In genomic region chr16:50762241-50762640, GRCh38 we compare ENCODE assay signal across 24 cellular contexts. TPM values are rescaled to one million over a fixed set of nuclear protein-coding genes. Genes with fewer than 3 reads are reported as not detected.
DNase-seq lines count a peak whose midpoint lies in the region; ATAC-seq and TF ChIP-seq lines count a peak whose summit lies in the region.
"Had no signal": no experiment of that assay in that cellular context is flagged by ENCODE, and none has a peak within 500 bp of the region (broad histone marks: within the 10 kb centered on the region; RNA-seq: fewer than 3 reads in every experiment).

No MANE protein-coding gene starts in this region.

- no peak overlapping the region for H3K9ac ChIP-seq in fibroblast of lung (ENCODE audit: insufficient read depth, low read length)

- H3K4me3 Mint-ChIP-seq in activated T-cell treated with anti-CD3 and anti-CD28 coated beads, Interleukin-2, amount 50 U/mL, for 4 hours, result peak overlapping the region; percentile 2
- peak overlapping the region in 2 of 3 donors; percentile 48 to 68 for H3K4me3 Mint-ChIP-seq in T-cell
- H3K4me3 Mint-ChIP-seq: type B pancreatic cell had no signal

- no peaks in the 10 kb centered on the region for H3K27me3 ChIP-seq in fibroblast of lung (ENCODE audit: control insufficient read depth, insufficient read depth, low read length)
- H3K27me3 ChIP-seq: brain microvascular endothelial cell had no signal

- H3K27ac ChIP-seq in fibroblast of lung (ENCODE audit: insufficient read depth, low read length), result no peak overlapping the region
- H3K27ac ChIP-seq: brain microvascular endothelial cell, HL-60 had no signal

- no peak overlapping the region for H3K4me2 ChIP-seq in fibroblast of lung (ENCODE audit: extremely low read depth, insufficient read depth, low read length)

- no peak overlapping the region for H3K4me3 ChIP-seq in fibroblast of lung (replicated peaks in 1 of 4; ENCODE audit: control extremely low read depth in 1 of 4, insufficient read depth in 1 of 4, low read depth in 3 of 4, low read length in 4 of 4)

- no peak overlapping the region for H2AFZ ChIP-seq in fibroblast of lung (ENCODE audit: low read length)

- no peaks in the 10 kb centered on the region for H3K4me1 ChIP-seq in fibroblast of lung (ENCODE audit: control insufficient read depth, extremely low read depth, insufficient read depth, low read length)

- no peaks in the 10 kb centered on the region for H3K9me3 ChIP-seq in fibroblast of lung (ENCODE audit: control insufficient read depth, insufficient read depth, low read depth, low read length)

- CTCF ChIA-PET in T-cell (lab: Charles Lee), result interaction anchor here in 1 of 2 donors (0.6 to 0.8 kb wide), 2 partner anchors 44 to 66 kb away, joined by 3 read pairs; no protein-coding TSS in a partner anchor

- POLR2A ChIA-PET in T-cell (lab: Charles Lee), result interaction anchor here in 1 of 2 donors (0.6 kb wide), 1 partner anchor 58 kb away, joined by 3 read pairs; no protein-coding TSS in a partner anchor

- H3K79me2 ChIP-seq in fibroblast of lung (ENCODE audit: control insufficient read depth, insufficient read depth, low read length), result no peaks in the 10 kb centered on the region

- no peaks in the 10 kb centered on the region for H4K20me1 ChIP-seq in fibroblast of lung (ENCODE audit: control insufficient read depth, extremely low read depth, insufficient read depth, low read length)

- ATAC-seq in activated T-cell treated with anti-CD3 and anti-CD28 coated beads, Interleukin-2, amount 50 U/mL, for 4 hours, result no peak
- no peak for ATAC-seq in T-cell (replicated peaks in 1 of 4)
- no peak for ATAC-seq in activated naive CD4-positive, alpha-beta T cell treated with anti-CD3 and anti-CD28 coated beads, Interleukin-2, amount 50 U/mL, for 72 hours
- ATAC-seq: activated CD4-positive, CD25-positive, alpha-beta regulatory T cell treated with anti-CD3 and anti-CD28 coated beads, Interleukin-2, amount 50 U/mL, for 24 hours; left cardiac atrium; right cardiac atrium had no signal

- no peak for TF ChIP-seq CTCF in fibroblast of lung (conservative IDR thresholded peaks at IDR 0.05 in 1 of 2, IDR thresholded peaks at IDR 0.05 in 1 of 2; ENCODE audit: low read depth in 1 of 2, low read length in 2 of 2)

- H3K4me1 Mint-ChIP-seq in activated T-cell treated with anti-CD3 and anti-CD28 coated beads, Interleukin-2, amount 50 U/mL, for 4 hours (ENCODE audit: low read depth), result peaks cover 86% of the 10 kb centered on the region
- H3K4me1 Mint-ChIP-seq in T-cell, result peaks cover 86 to 93% (median 92%) of the 10 kb centered on the region in 3 donors

- peaks cover 2% of the 10 kb centered on the region for H3K36me3 ChIP-seq in fibroblast of lung (ENCODE audit: control insufficient read depth, insufficient read depth, low read length)

- peak overlapping the region in 1 of 2 donors; percentile 62 for H3K27ac Mint-ChIP-seq in T-cell
- no peak overlapping the region for H3K27ac Mint-ChIP-seq in activated naive CD4-positive, alpha-beta T cell treated with anti-CD3 and anti-CD28 coated beads, Interleukin-2, amount 50 U/mL, for 72 hours
- H3K27ac Mint-ChIP-seq: type B pancreatic cell had no signal

- H3K36me3 Mint-ChIP-seq in activated T-cell treated with anti-CD3 and anti-CD28 coated beads, Interleukin-2, amount 50 U/mL, for 4 hours (ENCODE audit: insufficient read depth), result peaks cover 56% of the 10 kb centered on the region
- H3K36me3 Mint-ChIP-seq in T-cell, result peaks cover 70% of the 10 kb centered on the region
- peaks cover 20 to 52% of the 10 kb centered on the region in 2 donors for H3K36me3 Mint-ChIP-seq in activated naive CD4-positive, alpha-beta T cell treated with anti-CD3 and anti-CD28 coated beads, Interleukin-2, amount 50 U/mL, for 72 hours

- no peaks in the 10 kb centered on the region for H3K27me3 Mint-ChIP-seq in activated T-cell treated with anti-CD3 and anti-CD28 coated beads, Interleukin-2, amount 50 U/mL, for 4 hours (ENCODE audit: low read depth)
- H3K27me3 Mint-ChIP-seq in T-cell, result no peaks in the 10 kb centered on the region
- H3K27me3 Mint-ChIP-seq: type B pancreatic cell had no signal

- peaks cover 12% of the 10 kb centered on the region for H3K9me3 Mint-ChIP-seq in activated T-cell treated with anti-CD3 and anti-CD28 coated beads, Interleukin-2, amount 50 U/mL, for 4 hours
- H3K9me3 Mint-ChIP-seq in T-cell, result peaks cover 0 to 11% (median 10%) of the 10 kb centered on the region in 3 donors
- peaks cover 0 to 17% of the 10 kb centered on the region in 2 donors for H3K9me3 Mint-ChIP-seq in activated naive CD4-positive, alpha-beta T cell treated with anti-CD3 and anti-CD28 coated beads, Interleukin-2, amount 50 U/mL, for 72 hours

- DNase-seq in activated T-cell treated with anti-CD3 and anti-CD28 coated beads, Interleukin-2, amount 50 U/mL, for 4 hours, result no peak
- no peak for DNase-seq in activated T-cell treated with anti-CD3 and anti-CD28 coated beads, Interleukin-2, amount 50 U/mL, for 1 hour
- DNase-seq in T-cell (no peak), fibroblast of lung (ENCODE audit: low read depth in 2 of 2) (peak; percentile 3 to 14), pons (ENCODE audit: low spot score) (peak; percentile 30), GM19240 (ENCODE audit: insufficient read length, low spot score) (no peak)
- DNase-seq in activated naive CD4-positive, alpha-beta T cell treated with anti-CD3 and anti-CD28 coated beads, Interleukin-2, amount 50 U/mL, for 72 hours (ENCODE audit: low spot score in 2 of 2), result no peak
- DNase-seq: amniotic stem cell; brain microvascular endothelial cell; C1 segment of cervical spinal cord; EL; erythroblast; left cardiac atrium; mammary epithelial cell; NCI-H1436; NCI-H2107; NCI-H446; NCI-H774; posterior cingulate gyrus; right cardiac atrium; stimulated activated CD4-positive, alpha-beta T cell treated with anti-CD3 and anti-CD28 coated beads, Interleukin-2, amount 100 ng/mL, for 24 hours had no signal

RNA-seq across cellular contexts. Expression of gene CYLD, which starts 20.4 kb away (rescaled TPM):
- 100 to 1,000 TPM in 1 of 3 donors, 10 to 100 TPM in 2; 84.5 to 133 (median 88.4) TPM for total RNA-seq in activated T-cell treated with anti-CD3 and anti-CD28 coated beads, Interleukin-2, amount 50 U/mL, for 4 hours
- total RNA-seq in T-cell (100 to 1,000 TPM; 243 to 380 (median 294) TPM), fibroblast of lung (47.3 and 66.7 TPM in 2 replicates)
- 22.1 and 24.3 TPM in 2 replicates for polyA plus RNA-seq in fibroblast of lung
- 18.2 and 19.8 TPM in 2 replicates for polyA plus RNA-seq in fibroblast of lung (2012)
- 6.0 and 10.2 TPM in 2 replicates for polyA minus RNA-seq in fibroblast of lung (ENCODE audit: low replicate concordance)
- 10 to 100 TPM; 88.2 to 92.9 TPM for total RNA-seq in activated naive CD4-positive, alpha-beta T cell treated with anti-CD3 and anti-CD28 coated beads, Interleukin-2, amount 50 U/mL, for 72 hours

Comparison
In these comparisons a context has a peak if more than half of its experiments do, and no peak if none do; other contexts are left out.
1. DNase-seq: peak in fibroblast of lung (2 of 2) and pons (single experiment); none in activated T-cell treated with anti-CD3 and anti-CD28 coated beads, Interleukin-2, amount 50 U/mL, for 4 hours (single experiment), activated T-cell treated with anti-CD3 and anti-CD28 coated beads, Interleukin-2, amount 50 U/mL, for 1 hour (single experiment), T-cell (0 of 34), GM19240 (single experiment) and activated naive CD4-positive, alpha-beta T cell treated with anti-CD3 and anti-CD28 coated beads, Interleukin-2, amount 50 U/mL, for 72 hours (0 of 2).